ENCODE assay signal across 28 cellular contexts in the genomic region with DNA sequence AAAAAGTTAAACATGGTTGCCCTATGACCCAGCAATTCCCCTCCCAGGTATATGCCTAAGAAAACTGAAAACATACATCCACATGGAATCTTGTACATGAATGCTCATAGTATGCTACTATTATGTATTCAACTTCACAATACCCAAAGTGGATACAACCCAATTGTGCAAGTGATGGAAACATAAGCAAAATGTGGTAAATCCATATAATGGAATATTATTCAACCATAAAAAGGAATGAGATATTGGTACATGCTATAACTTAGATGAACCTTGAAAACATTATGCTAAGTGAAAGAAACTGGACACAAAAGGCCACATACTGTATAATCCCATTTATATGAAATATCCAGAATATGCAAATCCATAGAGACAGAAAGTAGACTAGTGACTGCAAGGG.
"Had no signal": no experiment of that assay in that cellular context is flagged by ENCODE, and none has a peak within 500 bp of the region (broad histone marks: within the 10 kb centered on the region; RNA-seq: fewer than 3 reads in every experiment).

No MANE protein-coding gene starts in this region.

- H3K4me3 Mint-ChIP-seq: natural killer cell treated with Interleukin-12 subunit alpha and Interleukin-12 subunit beta and Interleukin-15 and Interleukin-18, amount 100 ng/mL, for 72 hours; nephron progenitor cell; neural crest cell; stimulated activated effector memory CD8-positive, alpha-beta T cell treated with anti-CD3 and anti-CD28 coated beads, Interleukin-12 subunit alpha, Interleukin-12 subunit beta, amount 100 ng/mL, for 72 hours; stimulated activated naive B cell treated with anti-CD40 and anti-IgM and Interleukin-4, amounts not matched to agents 10 μg/mL and 1 μg/mL and 100 μg/mL, for 72 hours; stimulated activated naive CD8-positive, alpha-beta T cell treated with anti-CD3 and anti-CD28 coated beads, Interleukin-15, Interleukin-2, amounts not matched to agents 100 ng/mL and 50 ng/mL, for 24 hours had no signal

- H3K9me3 ChIP-seq: ovary, psoas muscle, right lobe of liver, sigmoid colon, stomach, thoracic aorta, thyroid gland, tibial nerve, upper lobe of left lung, vagina had no signal

- H3K27ac ChIP-seq: ovary, parathyroid adenoma, psoas muscle, right lobe of liver, sigmoid colon, stomach, thoracic aorta, thyroid gland, tibial nerve, upper lobe of left lung, vagina had no signal

- H3K9me3 Mint-ChIP-seq: natural killer cell treated with Interleukin-12 subunit alpha and Interleukin-12 subunit beta and Interleukin-15 and Interleukin-18, amount 100 ng/mL, for 72 hours; nephron progenitor cell; neural crest cell; stimulated activated effector memory CD8-positive, alpha-beta T cell treated with anti-CD3 and anti-CD28 coated beads, Interleukin-12 subunit alpha, Interleukin-12 subunit beta, amount 100 ng/mL, for 72 hours; stimulated activated naive B cell treated with anti-CD40 and anti-IgM and Interleukin-4, amounts not matched to agents 10 μg/mL and 1 μg/mL and 100 μg/mL, for 72 hours; stimulated activated naive CD8-positive, alpha-beta T cell treated with anti-CD3 and anti-CD28 coated beads, Interleukin-15, Interleukin-2, amounts not matched to agents 100 ng/mL and 50 ng/mL, for 24 hours had no signal

- H3K27ac Mint-ChIP-seq: natural killer cell treated with Interleukin-12 subunit alpha and Interleukin-12 subunit beta and Interleukin-15 and Interleukin-18, amount 100 ng/mL, for 72 hours; stimulated activated effector memory CD8-positive, alpha-beta T cell treated with anti-CD3 and anti-CD28 coated beads, Interleukin-12 subunit alpha, Interleukin-12 subunit beta, amount 100 ng/mL, for 72 hours; stimulated activated naive B cell treated with anti-CD40 and anti-IgM and Interleukin-4, amounts not matched to agents 10 μg/mL and 1 μg/mL and 100 μg/mL, for 72 hours; stimulated activated naive CD8-positive, alpha-beta T cell treated with anti-CD3 and anti-CD28 coated beads, Interleukin-15, Interleukin-2, amounts not matched to agents 100 ng/mL and 50 ng/mL, for 24 hours had no signal

- H3K36me3 ChIP-seq: ovary had no signal

- H3K4me3 ChIP-seq: ovary, psoas muscle, right lobe of liver, sigmoid colon, stomach, thoracic aorta, thyroid gland, tibial nerve, upper lobe of left lung, vagina had no signal

- H3K4me1 Mint-ChIP-seq: nephron progenitor cell, neural crest cell had no signal

- H3K4me1 ChIP-seq: parathyroid adenoma, psoas muscle, right lobe of liver, sigmoid colon, stomach, thyroid gland, tibial nerve, upper lobe of left lung, vagina had no signal

- ATAC-seq: natural killer cell treated with Interleukin-12 subunit alpha and Interleukin-12 subunit beta and Interleukin-15 and Interleukin-18, amount 100 ng/mL, for 72 hours; psoas muscle; right cardiac atrium; right lobe of liver; stimulated activated effector memory CD8-positive, alpha-beta T cell treated with anti-CD3 and anti-CD28 coated beads, Interleukin-12 subunit alpha, Interleukin-12 subunit beta, amount 100 ng/mL, for 72 hours; stimulated activated naive B cell treated with anti-CD40 and anti-IgM and Interleukin-4, amounts not matched to agents 10 μg/mL and 1 μg/mL and 100 μg/mL, for 72 hours had no signal

- H3K9ac ChIP-seq: parathyroid adenoma had no signal

- H2AFZ ChIP-seq: parathyroid adenoma had no signal

- DNase-seq: nephron progenitor cell; occipital lobe; ovary; posterior cingulate gyrus; psoas muscle; right cardiac atrium; right lobe of liver; sigmoid colon; small intestine; stimulated activated CD4-positive, alpha-beta T cell treated with anti-CD3 and anti-CD28 coated beads, Interleukin-15, amount 100 ng/mL, for 24 hours; stimulated activated CD4-positive, alpha-beta T cell treated with anti-CD3 and anti-CD28 coated beads, Interleukin-2, amount 100 ng/mL, for 24 hours; stimulated activated CD4-positive, alpha-beta T cell treated with anti-CD3 and anti-CD28 coated beads, Interleukin-2, amount 100 ng/mL, for 48 hours; stimulated activated CD4-positive, alpha-beta T cell treated with anti-CD3 and anti-CD28 coated beads, Interleukin-4, amount 100 ng/mL, for 24 hours; stimulated activated naive B cell treated with anti-CD40 and anti-IgM and Interleukin-4, amounts not matched to agents 10 μg/mL and 1 μg/mL and 100 μg/mL, for 72 hours; stimulated activated naive CD4-positive, alpha-beta T cell treated with Interleukin-2 at 50 U/mL for 16 hours; stomach; thyroid gland; trophoblast cell; upper lobe of left lung had no signal

- H3K27me3 Mint-ChIP-seq: natural killer cell treated with Interleukin-12 subunit alpha and Interleukin-12 subunit beta and Interleukin-15 and Interleukin-18, amount 100 ng/mL, for 72 hours; progenitor cell of endocrine pancreas; stimulated activated naive B cell treated with anti-CD40 and anti-IgM and Interleukin-4, amounts not matched to agents 10 μg/mL and 1 μg/mL and 100 μg/mL, for 72 hours; stimulated activated naive CD8-positive, alpha-beta T cell treated with anti-CD3 and anti-CD28 coated beads, Interleukin-15, Interleukin-2, amounts not matched to agents 100 ng/mL and 50 ng/mL, for 24 hours had no signal

- H3K27me3 ChIP-seq: ovary, right lobe of liver, sigmoid colon, stomach, thyroid gland, tibial nerve, upper lobe of left lung, vagina had no signal
